ENCODE assay signal across 8 cellular contexts in genomic region chr13:51832471-51833152, GRCh38. TPM values are rescaled to one million over a fixed set of nuclear protein-coding genes. Genes with fewer than 3 reads are reported as not detected.
DNase-seq lines count a peak whose midpoint lies in the region; ATAC-seq and TF ChIP-seq lines count a peak whose summit lies in the region.

No MANE protein-coding gene starts in this region.

- H3K4me2 ChIP-seq in SU-DHL-6 (ENCODE audit: low read depth, low read length, poor library complexity, severe bottlenecking): no peak overlapping the region

- H3K27me3 Mint-ChIP-seq in CD4-positive, alpha-beta memory T cell: no peaks in the 10 kb centered on the region
- H3K27me3 Mint-ChIP-seq in chondrocyte (ENCODE audit: low read depth): peaks cover 23% of the 10 kb centered on the region
- peaks cover 4% of the 10 kb centered on the region for H3K27me3 Mint-ChIP-seq in memory B cell

- peaks cover 18% of the 10 kb centered on the region for H3K4me1 ChIP-seq in CD4-positive, alpha-beta memory T cell (ENCODE audit: insufficient read depth, low read length)

- no peaks in the 10 kb centered on the region for H4K20me1 ChIP-seq in SU-DHL-6 (ENCODE audit: low read depth, low read length)

- no peaks in the 10 kb centered on the region for H3K9me2 ChIP-seq in SU-DHL-6 (replicated peaks; ENCODE audit: insufficient read depth, low read length)

- H3K79me2 ChIP-seq in SU-DHL-6 (ENCODE audit: insufficient read depth, low read length): no peaks in the 10 kb centered on the region

- peaks cover 16 to 43% (median 34%) of the 10 kb centered on the region in 4 donors for H3K4me1 Mint-ChIP-seq in CD4-positive, alpha-beta memory T cell
- H3K4me1 Mint-ChIP-seq in chondrocyte (ENCODE audit: low read depth): no peaks in the 10 kb centered on the region
- peaks cover 25% of the 10 kb centered on the region for H3K4me1 Mint-ChIP-seq in memory B cell

- intact Hi-C loops in CD4-positive, alpha-beta memory T cell (cut with micrococcal nuclease): loop anchor here (1.0 to 5.0 kb wide), 4 partner anchors 10 to 295 kb away; partner anchors contain the start of genes DHRS12 and NEK5

- no peak overlapping the region for H3K9ac ChIP-seq in SU-DHL-6 (ENCODE audit: low read length)

- no peaks in the 10 kb centered on the region for H3K36me3 Mint-ChIP-seq in CD4-positive, alpha-beta memory T cell
- H3K36me3 Mint-ChIP-seq in chondrocyte (ENCODE audit: low read depth): no peaks in the 10 kb centered on the region
- no peaks in the 10 kb centered on the region for H3K36me3 Mint-ChIP-seq in memory B cell

- ATAC-seq in GM19025 (IDR thresholded peaks at IDR 0.05; ENCODE audit: low read depth, unreplicated experiment) (peak; percentile 65), HG03442 (IDR thresholded peaks at IDR 0.05; ENCODE audit: unreplicated experiment) (peak; percentile 79), memory B cell (ENCODE audit: low read depth) (peak; percentile 97), HG03025 (IDR thresholded peaks at IDR 0.05; ENCODE audit: low FRiP score, unreplicated experiment) (no peak)

- H3F3A ChIP-seq in SU-DHL-6 (ENCODE audit: insufficient read depth): no peaks in the 10 kb centered on the region

- POLR2A ChIA-PET in CD4-positive, alpha-beta memory T cell (lab: Charles Lee; ENCODE audit: partially characterized antibody): interaction anchor here (0.7 to 4.8 kb wide), 9 partner anchors 12 to 423 kb away, joined by 3 to 60 read pairs (median 3); no protein-coding TSS in a partner anchor
- POLR2A ChIA-PET in RWPE1 (lab: Yijun Ruan, JAX; ENCODE audit: low non-redundant PET): no interaction called here

- peak; percentile 17 for TF ChIP-seq CTCF in SU-DHL-6 (IDR thresholded peaks at IDR 0.05; ENCODE audit: insufficient read depth, low read length, poor library complexity, severe bottlenecking)
- TF ChIP-seq CTCF in chondrocyte (IDR thresholded peaks at IDR 0.05): peak; percentile 65
- TF ChIP-seq CTCF in RWPE1 (conservative IDR thresholded peaks at IDR 0.05; ENCODE audit: low read depth): no peak

- H3K36me3 ChIP-seq in CD4-positive, alpha-beta memory T cell (ENCODE audit: insufficient read depth, low read length): no peaks in the 10 kb centered on the region
- H3K36me3 ChIP-seq in SU-DHL-6 (ENCODE audit: low read length): no peaks in the 10 kb centered on the region

- H3K9me3 Mint-ChIP-seq in CD4-positive, alpha-beta memory T cell: no peaks in the 10 kb centered on the region
- no peaks in the 10 kb centered on the region for H3K9me3 Mint-ChIP-seq in chondrocyte (ENCODE audit: low read depth)
- no peaks in the 10 kb centered on the region for H3K9me3 Mint-ChIP-seq in memory B cell

- no peak overlapping the region for H3K4me3 ChIP-seq in CD4-positive, alpha-beta memory T cell (ENCODE audit: low read length in 2 of 2)
- no peak overlapping the region for H3K4me3 ChIP-seq in SU-DHL-6 (ENCODE audit: insufficient read depth, low read length, poor library complexity, severe bottlenecking)

- H3K4me3 Mint-ChIP-seq in CD4-positive, alpha-beta memory T cell: peak overlapping the region in 7 of 8 donors; percentile 6 to 67 (median 44)
- no peak overlapping the region for H3K4me3 Mint-ChIP-seq in chondrocyte (ENCODE audit: unreplicated experiment)
- H3K4me3 Mint-ChIP-seq in memory B cell: peak overlapping the region; percentile 2

- H3K27me3 ChIP-seq in CD4-positive, alpha-beta memory T cell (ENCODE audit: insufficient read depth, low read length): no peaks in the 10 kb centered on the region
- no peaks in the 10 kb centered on the region for H3K27me3 ChIP-seq in SU-DHL-6 (ENCODE audit: low read length)

- H3K27ac Mint-ChIP-seq in CD4-positive, alpha-beta memory T cell: peak overlapping the region; percentile 6 to 85 (median 66)
- H3K27ac Mint-ChIP-seq in chondrocyte (ENCODE audit: unreplicated experiment) (no peak overlapping the region), memory B cell (no peak overlapping the region)

- H3K27ac ChIP-seq in CD4-positive, alpha-beta memory T cell (ENCODE audit: low read depth, low read length): no peak overlapping the region
- H3K27ac ChIP-seq in SU-DHL-6 (ENCODE audit: low read depth, low read length): no peak overlapping the region
- H3K27ac ChIP-seq in RWPE1: no peak overlapping the region

- peak; percentile 72 to 78 (median 73) for DNase-seq in CD4-positive, alpha-beta memory T cell
- DNase-seq in chondrocyte (ENCODE audit: low spot score) (no peak), memory B cell (ENCODE audit: low spot score in 2 of 2) (peak in 1 of 2 donors; percentile 58), RWPE1 (ENCODE audit: low spot score) (no peak)

- no peaks in the 10 kb centered on the region for H3K9me3 ChIP-seq in CD4-positive, alpha-beta memory T cell (ENCODE audit: control insufficient read depth in 1 of 2, low read length in 2 of 2)
- no peaks in the 10 kb centered on the region for H3K9me3 ChIP-seq in SU-DHL-6 (ENCODE audit: insufficient read depth, low read length)

- CTCF ChIA-PET in CD4-positive, alpha-beta memory T cell (lab: Charles Lee; ENCODE audit: partially characterized antibody): interaction anchor here (0.7 to 8.7 kb wide), 24 partner anchors 10 to 434 kb away, joined by 3 to 442 read pairs (median 6); partner anchors contain the start of gene INTS6
- CTCF ChIA-PET in RWPE1 (lab: Yijun Ruan, JAX): interaction anchor here (2.1 kb wide), 1 partner anchor 18 kb away, joined by 8 read pairs; no protein-coding TSS in a partner anchor

- H2AFZ ChIP-seq in SU-DHL-6 (ENCODE audit: low read depth, low read length, severe bottlenecking): no peak overlapping the region

RNA-seq across cellular contexts. Expression of gene TMEM272, which starts 12.4 kb away (rescaled TPM):
- total RNA-seq in CD4-positive, alpha-beta memory T cell: 1 to 10 TPM; 7.9 to 9.0 TPM
- under 1 TPM in 1 of 2 donors, not detected in 1; 0.41 TPM for polyA plus RNA-seq in CD4-positive, alpha-beta memory T cell
- total RNA-seq in chondrocyte: 0.10 to 0.12 TPM in 2 of 3 replicates, not detected in the other

RNA-seq across cellular contexts. Expression of gene DHRS12, which starts 28.6 kb away (rescaled TPM):
- 10 to 100 TPM; 23.6 to 24.3 TPM for total RNA-seq in CD4-positive, alpha-beta memory T cell
- 10 to 100 TPM; 37.1 to 38.9 TPM for polyA plus RNA-seq in CD4-positive, alpha-beta memory T cell
- 7.6 to 10.6 TPM (median 7.9 TPM) in 3 replicates for total RNA-seq in chondrocyte

RNA-seq across cellular contexts. Expression of gene CCDC70, which starts 29.2 kb away (rescaled TPM):
- not detected for total RNA-seq in CD4-positive, alpha-beta memory T cell
- not detected for polyA plus RNA-seq in CD4-positive, alpha-beta memory T cell
- not detected in 3 replicates for total RNA-seq in chondrocyte

Comparison
In these comparisons a context has a peak if more than half of its experiments do, and no peak if none do; other contexts are left out.
1. DNase-seq: peak in CD4-positive, alpha-beta memory T cell (5 of 5); none in chondrocyte (single experiment) and RWPE1 (single experiment).
2. H3K27ac Mint-ChIP-seq: peak in CD4-positive, alpha-beta memory T cell (7 of 7); none in chondrocyte (single experiment) and memory B cell (single experiment).